ENCODE assay signal across 13 cellular contexts in the genomic region with DNA sequence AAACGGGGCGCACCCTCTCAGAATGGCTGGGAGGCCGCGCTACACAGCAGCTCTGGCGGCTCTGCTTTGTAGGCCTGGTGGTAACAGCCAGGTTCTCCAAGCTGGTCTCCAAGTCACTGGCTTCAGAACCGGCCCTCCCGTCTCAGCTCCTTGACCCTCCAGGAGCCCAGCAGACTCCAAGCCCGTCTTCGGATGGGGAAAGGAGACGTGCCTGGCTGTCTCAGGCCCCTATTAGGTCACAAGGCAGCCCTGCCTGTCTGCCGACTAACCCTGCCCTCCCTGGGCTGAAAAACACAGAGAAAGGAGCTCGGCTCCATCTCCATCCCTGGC. TPM values are rescaled to one million over a fixed set of nuclear protein-coding genes. Genes with fewer than 3 reads are reported as not detected.
DNase-seq lines count a peak whose midpoint lies in the region; ATAC-seq and TF ChIP-seq lines count a peak whose summit lies in the region.
"Had no signal": no experiment of that assay in that cellular context is flagged by ENCODE, and none has a peak within 500 bp of the region (broad histone marks: within the 10 kb centered on the region; RNA-seq: fewer than 3 reads in every experiment).

No MANE protein-coding gene starts in this region.

- TF ChIP-seq POLR2A in body of pancreas (IDR thresholded peaks at IDR 0.05): no peak

- H3K36me3 Mint-ChIP-seq in HFFc6 (ENCODE audit: low read depth): peaks cover 16% of the 10 kb centered on the region
- H3K36me3 Mint-ChIP-seq in naive B cell: peaks cover 6 to 8% of the 10 kb centered on the region in 2 donors

- H3K4me1 Mint-ChIP-seq in HFFc6 (ENCODE audit: low read depth) (peaks cover 21% of the 10 kb centered on the region), naive B cell (peaks cover 14 to 32% (median 19%) of the 10 kb centered on the region in 3 donors)

- TF ChIP-seq CTCF in AG09309 (IDR thresholded peaks at IDR 0.05; ENCODE audit: control insufficient read depth, insufficient read depth, low read depth, low read length, missing control alignments) (no peak), HFFc6 (IDR thresholded peaks at IDR 0.05) (no peak), body of pancreas (IDR thresholded peaks at IDR 0.05) (no peak), GM13976 (IDR thresholded peaks at IDR 0.05; ENCODE audit: borderline replicate concordance, control extremely low read depth, extremely low read depth, insufficient read depth, missing control alignments) (no peak)

- H3K9me3 Mint-ChIP-seq in HFFc6: no peaks in the 10 kb centered on the region
- no peaks in the 10 kb centered on the region for H3K9me3 Mint-ChIP-seq in naive B cell

- 0 to 51% methylated on average over 1 to 11 of the region's 12 CpGs for WGBS in body of pancreas, 2 donors

- no peak for ATAC-seq in body of pancreas
- ATAC-seq in naive B cell (ENCODE audit: low read depth in 2 of 2): no peak
- ATAC-seq in GM18909 (IDR thresholded peaks at IDR 0.05; ENCODE audit: poor library complexity, unreplicated experiment): no peak
- ATAC-seq: esophagus mucosa had no signal

- H3K27ac Mint-ChIP-seq in HFFc6: peak overlapping the region; percentile 73
- peak overlapping the region in 2 of 6 donors; percentile 10 to 77 for H3K27ac Mint-ChIP-seq in naive B cell

- H3K4me3 ChIP-seq in AG09309 (ENCODE audit: control insufficient read depth, low read depth, low read length): peak overlapping the region; percentile 90; the same call in 1 of the 2 replicates
- H3K4me3 ChIP-seq in body of pancreas: no peak overlapping the region

- no peaks in the 10 kb centered on the region for H3K27me3 ChIP-seq in body of pancreas

- peak overlapping the region in 3 of 4 donors; percentile 77 to 79 (median 77) for H3K27ac ChIP-seq in body of pancreas

- intact Hi-C loops in body of pancreas (cut with DNase I): loop anchor here (10.0 kb wide), 1 partner anchor 155 kb away; no protein-coding TSS in a partner anchor

- no peaks in the 10 kb centered on the region for H3K9me3 ChIP-seq in body of pancreas

- H3K4me3 Mint-ChIP-seq in HFFc6: peak overlapping the region; percentile 93
- H3K4me3 Mint-ChIP-seq in naive B cell: peak overlapping the region in 5 of 8 donors; percentile 77 to 91 (median 83)

- peaks cover 28% of the 10 kb centered on the region for H3K4me1 ChIP-seq in body of pancreas

- in situ Hi-C loops in GM13976 (cut with MboI; ENCODE audit: low sequenced_read_pairs, unreplicated experiment): loop anchor here (10.0 kb wide), 1 partner anchor 145 kb away; no protein-coding TSS in a partner anchor

- DNase-seq in AG09309 (ENCODE audit: low read depth) (no peak), HFFc6 (no peak), body of pancreas (no peak), naive B cell (no peak), GM13976 (ENCODE audit: low spot score) (no peak), GM19240 (ENCODE audit: insufficient read length, low spot score) (no peak), RPMI8226 (no peak)
- DNase-seq: activated CD4-positive, alpha-beta T cell treated with anti-CD3 and anti-CD28 coated beads for 48 hours; SHP77 treated with DMSO at 0.1 percent for 48 hours; trophoblast cell had no signal

- peaks cover 12 to 28% of the 10 kb centered on the region in 2 donors for H3K36me3 ChIP-seq in body of pancreas (replicated peaks in 1 of 2; ENCODE audit: insufficient read depth in 1 of 2, low read depth in 2 of 2)

- H3K27me3 Mint-ChIP-seq in HFFc6 (ENCODE audit: insufficient read depth) (peaks cover 6% of the 10 kb centered on the region), naive B cell (no peaks in the 10 kb centered on the region)

RNA-seq across cellular contexts. Expression of gene ASB6, which starts 2.2 kb away (rescaled TPM):
- total RNA-seq in HFFc6 (2021; fragmentation: NEBNext Ultra II Directional; extraction: Animal tissue kit (Norgen Biotek cat#: 25700)): 10 to 100 TPM; 28.9 to 33.1 (median 30.6) TPM
- 10 to 100 TPM; 12.7 to 14.5 TPM for total RNA-seq in body of pancreas
- polyA plus RNA-seq in naive B cell (ENCODE audit: low read depth in 6 of 6): 10 to 100 TPM; 13.3 to 23.4 (median 16.5) TPM

RNA-seq across cellular contexts. Expression of gene NTMT1, which starts 13.8 kb away (rescaled TPM):
- 10 to 100 TPM; 81.6 to 90.0 (median 87.7) TPM for total RNA-seq in HFFc6 (2021; fragmentation: NEBNext Ultra II Directional; extraction: Animal tissue kit (Norgen Biotek cat#: 25700))
- total RNA-seq in body of pancreas: 10 to 100 TPM; 11.2 to 14.5 TPM
- polyA plus RNA-seq in naive B cell (ENCODE audit: low read depth in 6 of 6): 10 to 100 TPM; 30.3 to 57.7 (median 35.4) TPM

RNA-seq across cellular contexts. Expression of gene C9orf50, which starts 18.8 kb away (rescaled TPM):
- under 1 TPM in 2 of 6 experiments, not detected in 4; 0.14 to 0.20 TPM for total RNA-seq in HFFc6 (2021; fragmentation: NEBNext Ultra II Directional; extraction: Animal tissue kit (Norgen Biotek cat#: 25700))
- not detected for total RNA-seq in body of pancreas
- not detected for polyA plus RNA-seq in naive B cell (ENCODE audit: low read depth in 6 of 6)
- total RNA-seq: esophagus mucosa, posterior vena cava had no signal

RNA-seq across cellular contexts. Expression of gene PRRX2, which starts 25.7 kb away (rescaled TPM):
- 100 to 1,000 TPM in 4 of 6 experiments, 10 to 100 TPM in 2; 34.0 to 113 (median 102) TPM for total RNA-seq in HFFc6 (2021; fragmentation: NEBNext Ultra II Directional; extraction: Animal tissue kit (Norgen Biotek cat#: 25700))
- total RNA-seq in body of pancreas: 1 to 10 TPM in 1 of 2 donors, not detected in 1; 1.0 TPM
- polyA plus RNA-seq in naive B cell (ENCODE audit: low read depth in 6 of 6): not detected

Comparison
In these comparisons a context has a peak if more than half of its experiments do, and no peak if none do; other contexts are left out.
1. RNA of gene NTMT1, which starts 13.8 kb away (total RNA-seq): 81.6 to 90.0 TPM in HFFc6; 11.2 to 14.5 TPM in body of pancreas; every median in the first group is over 4 times any median in the second.